ENCODE assay signal across 7 cellular contexts in the genomic region with DNA sequence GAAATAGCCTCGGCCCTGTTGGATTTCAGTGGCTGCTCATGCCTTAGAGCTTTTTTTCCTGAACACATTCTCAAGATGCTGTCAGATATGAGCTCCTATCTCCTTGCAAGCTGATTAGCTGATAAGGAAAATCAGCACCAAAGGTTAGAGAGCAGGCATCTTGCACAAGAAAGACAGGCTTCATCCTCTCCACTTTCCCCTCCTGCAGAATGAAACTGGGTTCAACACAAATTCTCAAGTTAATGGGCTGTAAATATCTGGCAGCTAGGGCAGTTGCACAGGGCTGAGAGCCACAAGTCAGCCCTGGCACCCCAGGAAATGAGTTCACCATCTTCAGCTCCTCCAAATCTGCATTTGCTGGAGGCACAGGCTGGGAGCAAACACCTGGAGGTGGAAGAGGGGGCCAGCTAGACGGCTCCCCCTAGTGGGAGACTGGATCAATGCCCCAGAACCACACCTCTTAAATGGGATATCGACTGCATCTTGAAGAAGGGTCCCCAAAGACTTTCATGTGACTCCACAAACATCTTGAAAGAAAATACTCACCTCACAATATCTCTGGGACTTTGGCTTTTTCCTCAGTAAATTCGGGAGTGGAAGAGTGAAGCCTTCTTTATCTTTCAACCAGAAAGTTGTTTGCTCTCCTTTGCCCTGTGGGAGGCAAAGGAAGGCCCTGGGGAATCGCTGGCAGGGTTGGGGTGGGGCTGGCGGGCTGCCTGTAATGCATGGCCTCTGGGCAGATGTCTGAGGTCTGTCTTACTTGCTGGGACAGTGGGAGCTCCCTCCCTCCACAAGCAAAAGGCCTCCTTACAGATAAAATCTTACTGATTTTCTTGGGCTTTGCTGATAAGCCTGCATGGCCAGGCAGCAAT. TPM values are rescaled to one million over a fixed set of nuclear protein-coding genes. Genes with fewer than 3 reads are reported as not detected.
DNase-seq lines count a peak whose midpoint lies in the region; ATAC-seq and TF ChIP-seq lines count a peak whose summit lies in the region.

No MANE protein-coding gene starts in this region.

- TF ChIP-seq POLR2A in gastroesophageal sphincter (IDR thresholded peaks at IDR 0.05): no peak
- no peak for TF ChIP-seq POLR2A in prostate gland (IDR thresholded peaks at IDR 0.05)

- intact Hi-C loops in prostate gland (cut with DNase I): no loop called here

- peak; percentile 81 for ATAC-seq in GM21529 (IDR thresholded peaks at IDR 0.05; ENCODE audit: unreplicated experiment)
- ATAC-seq in gastroesophageal sphincter: no peak
- no peak for ATAC-seq in GM19397 (IDR thresholded peaks at IDR 0.05; ENCODE audit: unreplicated experiment)

- H3K79me2 ChIP-seq in MM.1S (ENCODE audit: low read length): no peaks in the 10 kb centered on the region

- H3K27ac ChIP-seq in MM.1S (ENCODE audit: low read length): no peak overlapping the region
- no peak overlapping the region for H3K27ac ChIP-seq in gastroesophageal sphincter
- no peak overlapping the region for H3K27ac ChIP-seq in prostate gland

- no peak for TF ChIP-seq EP300 in gastroesophageal sphincter (IDR thresholded peaks at IDR 0.05)

- H2AFZ ChIP-seq in MM.1S (ENCODE audit: low read length): no peak overlapping the region

- H3K9ac ChIP-seq in MM.1S (ENCODE audit: low read length): no peak overlapping the region

- no peak overlapping the region for H3K4me2 ChIP-seq in MM.1S (ENCODE audit: low read depth, low read length)

- no peaks in the 10 kb centered on the region for H4K20me1 ChIP-seq in MM.1S (ENCODE audit: insufficient read depth, low read length)

- in situ Hi-C loops in G401 (cut with HindIII; ENCODE audit: low sequenced_read_pairs): no loop called here

- DNase-seq in G401 (ENCODE audit: low spot score) (peak; percentile 22), MM.1S (peak; percentile 32), prostate gland (ENCODE audit: low spot score) (no peak)
- DNase-seq in activated CD8-positive, alpha-beta memory T cell treated with anti-CD3 and anti-CD28 coated beads, Interleukin-2, amount 50 U/mL, for 48 hours: peak; percentile 61

- H3K9me3 ChIP-seq in MM.1S (replicated peaks; ENCODE audit: insufficient read depth, low read length): no peaks in the 10 kb centered on the region
- no peaks in the 10 kb centered on the region for H3K9me3 ChIP-seq in gastroesophageal sphincter
- no peaks in the 10 kb centered on the region for H3K9me3 ChIP-seq in prostate gland

- H3K4me3 ChIP-seq in MM.1S (ENCODE audit: low read length) (no peak overlapping the region), gastroesophageal sphincter (no peak overlapping the region), prostate gland (no peak overlapping the region)

- H3K27me3 ChIP-seq in MM.1S (replicated peaks; ENCODE audit: insufficient read depth, low read length): no peaks in the 10 kb centered on the region
- H3K27me3 ChIP-seq in gastroesophageal sphincter: peaks cover 23% of the 10 kb centered on the region
- H3K27me3 ChIP-seq in prostate gland (replicated peaks; ENCODE audit: insufficient read depth): no peaks in the 10 kb centered on the region

- no peaks in the 10 kb centered on the region for H3K4me1 ChIP-seq in MM.1S (ENCODE audit: low read length)
- no peaks in the 10 kb centered on the region for H3K4me1 ChIP-seq in gastroesophageal sphincter
- no peaks in the 10 kb centered on the region for H3K4me1 ChIP-seq in prostate gland (replicated peaks)

- peak; percentile 89 for TF ChIP-seq CTCF in MM.1S (IDR thresholded peaks at IDR 0.05; ENCODE audit: low read length)
- peak; percentile 46 to 69 (median 50) for TF ChIP-seq CTCF in gastroesophageal sphincter (IDR thresholded peaks at IDR 0.05)
- TF ChIP-seq CTCF in prostate gland (IDR thresholded peaks at IDR 0.05): peak; percentile 19 to 47 (median 45)

- no peaks in the 10 kb centered on the region for H3F3A ChIP-seq in MM.1S (ENCODE audit: insufficient read depth, low read length)

- WGBS in gastroesophageal sphincter (ENCODE audit: low coverage in 1 of 2), 2 donors: 16 to 29% methylated on average over 3 to 6 of the region's 6 CpGs
- WGBS in prostate gland: 26% methylated on average over 6 of the region's 6 CpGs

- H3K9me2 ChIP-seq in MM.1S (replicated peaks; ENCODE audit: insufficient read depth, low read length): no peaks in the 10 kb centered on the region

- H3K36me3 ChIP-seq in MM.1S (replicated peaks; ENCODE audit: insufficient read depth, low read length): no peaks in the 10 kb centered on the region
- H3K36me3 ChIP-seq in gastroesophageal sphincter: no peaks in the 10 kb centered on the region
- no peaks in the 10 kb centered on the region for H3K36me3 ChIP-seq in prostate gland

RNA-seq across cellular contexts. Expression of a gene that starts 24.7 kb away (rescaled TPM):
- total RNA-seq in G401 (2014; rRNA removed; shearing (Covaris generic)): not detected in 2 replicates
- total RNA-seq in gastroesophageal sphincter: not detected
- total RNA-seq in prostate gland: not detected
